2 cellular contexts compared by ENCODE assay signal in the genomic region with DNA sequence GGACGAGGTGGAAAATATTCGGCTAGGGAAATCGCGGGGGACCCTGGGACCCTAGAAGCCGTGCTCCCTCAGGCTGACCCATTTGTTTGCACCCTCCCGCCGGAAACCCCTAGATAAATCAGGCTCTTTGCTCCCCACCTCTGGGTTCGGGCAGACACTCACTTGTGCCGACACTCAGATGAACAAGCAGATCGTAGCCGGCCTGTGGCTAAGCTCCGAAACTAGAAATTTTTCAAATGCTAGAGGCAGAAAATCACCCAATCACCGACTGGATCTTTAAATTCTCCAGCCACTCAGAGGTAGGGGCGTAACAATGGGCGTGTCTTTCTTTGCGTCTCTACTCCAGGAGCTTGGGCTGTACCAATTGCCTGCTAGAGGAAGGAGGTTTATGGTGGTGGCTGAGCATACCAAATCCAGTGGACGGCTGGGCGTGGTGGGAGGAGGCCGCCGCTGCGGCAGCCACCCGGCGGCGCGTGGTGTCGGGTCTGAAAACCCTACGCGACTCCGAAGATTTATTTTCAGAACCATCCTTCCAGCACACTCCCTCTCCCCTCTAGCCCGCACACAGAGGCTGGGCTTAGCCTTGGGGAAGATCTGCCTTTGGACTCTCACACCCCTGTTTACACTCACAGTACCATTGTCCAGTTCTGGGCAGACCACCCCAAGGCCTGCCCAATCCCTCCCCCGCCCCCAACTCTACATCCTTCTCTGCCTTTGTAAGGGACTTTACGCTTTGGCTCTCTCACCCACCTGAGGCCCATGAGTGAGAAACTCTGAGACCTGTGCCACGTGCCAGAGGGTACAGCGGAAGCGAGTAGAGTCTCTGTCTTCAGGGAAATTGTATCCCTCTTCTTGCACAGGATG.
TF ChIP-seq lines count a peak whose summit lies in the region.

A gene with protein sequence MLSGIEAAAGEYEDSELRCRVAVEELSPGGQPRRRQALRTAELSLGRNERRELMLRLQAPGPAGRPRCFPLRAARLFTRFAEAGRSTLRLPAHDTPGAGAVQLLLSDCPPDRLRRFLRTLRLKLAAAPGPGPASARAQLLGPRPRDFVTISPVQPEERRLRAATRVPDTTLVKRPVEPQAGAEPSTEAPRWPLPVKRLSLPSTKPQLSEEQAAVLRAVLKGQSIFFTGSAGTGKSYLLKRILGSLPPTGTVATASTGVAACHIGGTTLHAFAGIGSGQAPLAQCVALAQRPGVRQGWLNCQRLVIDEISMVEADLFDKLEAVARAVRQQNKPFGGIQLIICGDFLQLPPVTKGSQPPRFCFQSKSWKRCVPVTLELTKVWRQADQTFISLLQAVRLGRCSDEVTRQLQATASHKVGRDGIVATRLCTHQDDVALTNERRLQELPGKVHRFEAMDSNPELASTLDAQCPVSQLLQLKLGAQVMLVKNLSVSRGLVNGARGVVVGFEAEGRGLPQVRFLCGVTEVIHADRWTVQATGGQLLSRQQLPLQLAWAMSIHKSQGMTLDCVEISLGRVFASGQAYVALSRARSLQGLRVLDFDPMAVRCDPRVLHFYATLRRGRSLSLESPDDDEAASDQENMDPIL (minus strand): TSS at position 217 of the 864 bp plus-strand sequence. CDS start 1,312 bp downstream, outside the sequence.

TF ChIP-seq in HCT116, 20 proteins besides CTCF, POLR2A, EP300 and RAD21 (continued from another document):
- TF ChIP-seq, protein P1, sequence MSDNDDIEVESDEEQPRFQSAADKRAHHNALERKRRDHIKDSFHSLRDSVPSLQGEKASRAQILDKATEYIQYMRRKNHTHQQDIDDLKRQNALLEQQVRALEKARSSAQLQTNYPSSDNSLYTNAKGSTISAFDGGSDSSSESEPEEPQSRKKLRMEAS (IDR thresholded peaks at IDR 0.05): peak; percentile 87
- no peak for TF ChIP-seq TCF7L2 (IDR thresholded peaks at IDR 0.05; ENCODE audit: borderline replicate concordance, extremely low read depth, insufficient read depth, insufficient read length)
- peak; percentile 17 for TF ChIP-seq YY1 (IDR thresholded peaks at IDR 0.05; ENCODE audit: extremely low read depth, insufficient replicate concordance, low read depth, low read length)
- TF ChIP-seq CBX3 (IDR thresholded peaks at IDR 0.05; ENCODE audit: low read depth): no peak
- TF ChIP-seq SIN3A (IDR thresholded peaks at IDR 0.05; ENCODE audit: low read depth): peak; percentile 93
- TF ChIP-seq JUND (IDR thresholded peaks at IDR 0.05): peak; percentile 64
- no peak for TF ChIP-seq SRF (IDR thresholded peaks at IDR 0.05; ENCODE audit: low read depth)
- peak; percentile 82 for TF ChIP-seq POLR2AphosphoS5 (IDR thresholded peaks at IDR 0.05; ENCODE audit: low read depth, low read length)
- no peak for TF ChIP-seq EGR1 (IDR thresholded peaks at IDR 0.05; ENCODE audit: low read depth)
- TF ChIP-seq, protein P2, sequence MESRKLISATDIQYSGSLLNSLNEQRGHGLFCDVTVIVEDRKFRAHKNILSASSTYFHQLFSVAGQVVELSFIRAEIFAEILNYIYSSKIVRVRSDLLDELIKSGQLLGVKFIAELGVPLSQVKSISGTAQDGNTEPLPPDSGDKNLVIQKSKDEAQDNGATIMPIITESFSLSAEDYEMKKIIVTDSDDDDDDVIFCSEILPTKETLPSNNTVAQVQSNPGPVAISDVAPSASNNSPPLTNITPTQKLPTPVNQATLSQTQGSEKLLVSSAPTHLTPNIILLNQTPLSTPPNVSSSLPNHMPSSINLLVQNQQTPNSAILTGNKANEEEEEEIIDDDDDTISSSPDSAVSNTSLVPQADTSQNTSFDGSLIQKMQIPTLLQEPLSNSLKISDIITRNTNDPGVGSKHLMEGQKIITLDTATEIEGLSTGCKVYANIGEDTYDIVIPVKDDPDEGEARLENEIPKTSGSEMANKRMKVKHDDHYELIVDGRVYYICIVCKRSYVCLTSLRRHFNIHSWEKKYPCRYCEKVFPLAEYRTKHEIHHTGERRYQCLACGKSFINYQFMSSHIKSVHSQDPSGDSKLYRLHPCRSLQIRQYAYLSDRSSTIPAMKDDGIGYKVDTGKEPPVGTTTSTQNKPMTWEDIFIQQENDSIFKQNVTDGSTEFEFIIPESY (IDR thresholded peaks at IDR 0.05; ENCODE audit: extremely low read depth, insufficient replicate concordance, low read length): no peak

TF ChIP-seq in neural cell, 6 proteins besides CTCF, POLR2A, EP300 and RAD21 (continued from another document):
- TF ChIP-seq, protein P3, sequence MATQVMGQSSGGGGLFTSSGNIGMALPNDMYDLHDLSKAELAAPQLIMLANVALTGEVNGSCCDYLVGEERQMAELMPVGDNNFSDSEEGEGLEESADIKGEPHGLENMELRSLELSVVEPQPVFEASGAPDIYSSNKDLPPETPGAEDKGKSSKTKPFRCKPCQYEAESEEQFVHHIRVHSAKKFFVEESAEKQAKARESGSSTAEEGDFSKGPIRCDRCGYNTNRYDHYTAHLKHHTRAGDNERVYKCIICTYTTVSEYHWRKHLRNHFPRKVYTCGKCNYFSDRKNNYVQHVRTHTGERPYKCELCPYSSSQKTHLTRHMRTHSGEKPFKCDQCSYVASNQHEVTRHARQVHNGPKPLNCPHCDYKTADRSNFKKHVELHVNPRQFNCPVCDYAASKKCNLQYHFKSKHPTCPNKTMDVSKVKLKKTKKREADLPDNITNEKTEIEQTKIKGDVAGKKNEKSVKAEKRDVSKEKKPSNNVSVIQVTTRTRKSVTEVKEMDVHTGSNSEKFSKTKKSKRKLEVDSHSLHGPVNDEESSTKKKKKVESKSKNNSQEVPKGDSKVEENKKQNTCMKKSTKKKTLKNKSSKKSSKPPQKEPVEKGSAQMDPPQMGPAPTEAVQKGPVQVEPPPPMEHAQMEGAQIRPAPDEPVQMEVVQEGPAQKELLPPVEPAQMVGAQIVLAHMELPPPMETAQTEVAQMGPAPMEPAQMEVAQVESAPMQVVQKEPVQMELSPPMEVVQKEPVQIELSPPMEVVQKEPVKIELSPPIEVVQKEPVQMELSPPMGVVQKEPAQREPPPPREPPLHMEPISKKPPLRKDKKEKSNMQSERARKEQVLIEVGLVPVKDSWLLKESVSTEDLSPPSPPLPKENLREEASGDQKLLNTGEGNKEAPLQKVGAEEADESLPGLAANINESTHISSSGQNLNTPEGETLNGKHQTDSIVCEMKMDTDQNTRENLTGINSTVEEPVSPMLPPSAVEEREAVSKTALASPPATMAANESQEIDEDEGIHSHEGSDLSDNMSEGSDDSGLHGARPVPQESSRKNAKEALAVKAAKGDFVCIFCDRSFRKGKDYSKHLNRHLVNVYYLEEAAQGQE (IDR thresholded peaks at IDR 0.05; ENCODE audit: borderline replicate concordance): no peak
